8 cellular contexts compared by ENCODE assay signal in genomic region chr21:42527489-42528158, GRCh38.
DNase-seq lines count a peak whose midpoint lies in the region; ATAC-seq and TF ChIP-seq lines count a peak whose summit lies in the region.

No MANE protein-coding gene starts in this region.

- no peak for ATAC-seq in HG02870 (IDR thresholded peaks at IDR 0.05; ENCODE audit: unreplicated experiment)
- no peak for ATAC-seq in SK-N-SH treated with all-trans-retinoic acid at 6 μM for 48 hours

- DNase-seq in NCI-H510A treated with DMSO at 0.1 percent for 48 hours (lab: John Stamatoyannopoulos, UW), result peak; percentile 17
- no peak for DNase-seq in NCI-H510A (lab: John Stamatoyannopoulos, UW)
- peak in 4 of 5 experiments; percentile 16 to 85 (median 60) for DNase-seq in T-helper 2 cell
- DNase-seq in effector CD8-positive, alpha-beta T cell (lab: John Stamatoyannopoulos, UW), result peak; percentile 32
- DNase-seq in stimulated activated CD4-positive, alpha-beta T cell treated with anti-CD3 and anti-CD28 coated beads, Interleukin-4, amount 100 ng/mL, for 1 hour, result peak; percentile 20
- DNase-seq in GM19238 (ENCODE audit: insufficient read length, low spot score), result no peak

TF ChIP-seq in SK-N-SH treated with all-trans-retinoic acid at 6 μM for 48 hours, 23 proteins besides CTCF, POLR2A, EP300 and RAD21:
- no peak for TF ChIP-seq PATZ1 (CRISPR knock-in tag; IDR thresholded peaks at IDR 0.05; ENCODE audit: borderline replicate concordance)
- no peak for TF ChIP-seq TOX (CRISPR knock-in tag; IDR thresholded peaks at IDR 0.05; ENCODE audit: borderline replicate concordance)
- no peak for TF ChIP-seq PPARA (CRISPR knock-in tag; IDR thresholded peaks at IDR 0.05; ENCODE audit: borderline replicate concordance)
- no peak for TF ChIP-seq TSHZ2 (CRISPR knock-in tag; IDR thresholded peaks at IDR 0.05)
- no peak for TF ChIP-seq SNAI2 (CRISPR knock-in tag; IDR thresholded peaks at IDR 0.05)
- TF ChIP-seq ZFP30 (CRISPR knock-in tag; IDR thresholded peaks at IDR 0.05), result no peak
- TF ChIP-seq CSDC2 (CRISPR knock-in tag; IDR thresholded peaks at IDR 0.05), result no peak

Comparison
In these comparisons a context has a peak if more than half of its experiments do, and no peak if none do; other contexts are left out.
1. DNase-seq: peak in NCI-H510A treated with DMSO at 0.1 percent for 48 hours (single experiment), T-helper 2 cell (4 of 5), effector CD8-positive, alpha-beta T cell (single experiment) and stimulated activated CD4-positive, alpha-beta T cell treated with anti-CD3 and anti-CD28 coated beads, Interleukin-4, amount 100 ng/mL, for 1 hour (single experiment); none in NCI-H510A (single experiment) and GM19238 (single experiment).